ENCODE assay signal across 11 cellular contexts in genomic region chr7:74542558-74543117, GRCh38.
DNase-seq lines count a peak whose midpoint lies in the region; ATAC-seq, FAIRE-seq and TF ChIP-seq lines count a peak whose summit lies in the region.
"Had no signal": no experiment of that assay in that cellular context is flagged by ENCODE, and none has a peak within 500 bp of the region (broad histone marks: within the 10 kb centered on the region; RNA-seq: fewer than 3 reads in every experiment).

No MANE protein-coding gene starts in this region.

- TF ChIP-seq POLR2A in gastrocnemius medialis (IDR thresholded peaks at IDR 0.05) (no peak), H54 (IDR thresholded peaks at IDR 0.05; ENCODE audit: low read depth, low read length) (no peak)

- H3K79me2 ChIP-seq in GM23338 (replicated peaks; ENCODE audit: insufficient read depth), result no peaks in the 10 kb centered on the region

- no peak overlapping the region for H3K27ac Mint-ChIP-seq in GM23338
- H3K27ac Mint-ChIP-seq: activated naive CD4-positive, alpha-beta T cell treated with anti-CD3 and anti-CD28 coated beads, Interleukin-2, amount 50 U/mL, for 72 hours; immature natural killer cell had no signal

- no peaks in the 10 kb centered on the region for H3K9me3 ChIP-seq in gastrocnemius medialis
- H3K9me3 ChIP-seq: tibial artery had no signal

- no peak overlapping the region for H3K4me3 ChIP-seq in gastrocnemius medialis
- H3K4me3 ChIP-seq in GM23338, result no peak overlapping the region
- H3K4me3 ChIP-seq: tibial artery had no signal

- H3K27me3 ChIP-seq in gastrocnemius medialis (no peaks in the 10 kb centered on the region), GM23338 (ENCODE audit: insufficient read depth) (no peaks in the 10 kb centered on the region)
- H3K27me3 ChIP-seq: tibial artery had no signal

- no peak for FAIRE-seq in H54 (lab: Jason Lieb, UNC)

- DNase-seq in NCI-H1092 treated with DMSO at 0.1 percent for 48 hours (lab: John Stamatoyannopoulos, UW), result peak; percentile 80
- DNase-seq in NCI-H446 treated with DMSO at 0.1 percent for 48 hours (lab: John Stamatoyannopoulos, UW), result peak; percentile 61
- DNase-seq in dermis blood vessel endothelial cell, result peak; percentile 11
- DNase-seq in gastrocnemius medialis, result peak; percentile 23 to 63
- no peak for DNase-seq in SIG-M5 (lab: John Stamatoyannopoulos, UW)
- no peak for DNase-seq in GM23338 (ENCODE audit: low spot score)
- DNase-seq in H54 (ENCODE audit: insufficient read length, low spot score), result no peak
- DNase-seq: activated CD4-positive, alpha-beta T cell treated with anti-CD3 and anti-CD28 coated beads, Interleukin-2, amount 50 U/mL, for 48 hours; immature natural killer cell; tibial artery had no signal

- TF ChIP-seq CTCF in gastrocnemius medialis (IDR thresholded peaks at IDR 0.05 in 4 of 5, conservative IDR thresholded peaks at IDR 0.05 in 1 of 5) (no peak), GM23338 (conservative IDR thresholded peaks at IDR 0.05; ENCODE audit: low read depth in 2 of 2) (no peak)

- H3K4me2 ChIP-seq in GM23338, result no peak overlapping the region

- no peaks in the 10 kb centered on the region for H3F3A ChIP-seq in GM23338 (replicated peaks; ENCODE audit: low read depth)

- H3K4me1 Mint-ChIP-seq in GM23338, result no peaks in the 10 kb centered on the region
- H3K4me1 Mint-ChIP-seq: immature natural killer cell had no signal

- peak; percentile 41 to 66 for ATAC-seq in gastrocnemius medialis
- ATAC-seq in GM23338, result no peak
- ATAC-seq: activated naive CD4-positive, alpha-beta T cell treated with anti-CD3 and anti-CD28 coated beads, Interleukin-2, amount 50 U/mL, for 72 hours had no signal

- no peaks in the 10 kb centered on the region for H3K9me2 ChIP-seq in GM23338 (ENCODE audit: insufficient read depth)

- peaks cover 55% of the 10 kb centered on the region for H3K36me3 Mint-ChIP-seq in GM23338 (ENCODE audit: low read depth)
- H3K36me3 Mint-ChIP-seq: immature natural killer cell had no signal

- peaks cover 2% of the 10 kb centered on the region; the same call in 2 of the 3 replicates for H3K9me3 Mint-ChIP-seq in GM23338
- H3K9me3 Mint-ChIP-seq: immature natural killer cell had no signal

- peaks cover 11% of the 10 kb centered on the region for H3K27me3 Mint-ChIP-seq in GM23338 (ENCODE audit: insufficient read depth, low read depth, poor library complexity)

- no peak overlapping the region for H3K4me3 Mint-ChIP-seq in GM23338
- H3K4me3 Mint-ChIP-seq: immature natural killer cell had no signal

- H3K4me1 ChIP-seq in gastrocnemius medialis (peaks cover 4 to 7% of the 10 kb centered on the region in 2 donors), GM23338 (ENCODE audit: insufficient read depth) (no peaks in the 10 kb centered on the region)

- H4K20me1 ChIP-seq in GM23338 (replicated peaks; ENCODE audit: insufficient read depth), result no peaks in the 10 kb centered on the region

- in situ Hi-C loops in gastrocnemius medialis (cut with MboI; ENCODE audit: low sequenced_read_pairs in 4 of 4), result loop anchor here in 1 of 4 donors (25.0 kb wide), 1 partner anchor 105 kb away; no protein-coding TSS in a partner anchor

- H3K27ac ChIP-seq in gastrocnemius medialis, result peak overlapping the region; percentile 26 to 70 (median 53)
- no peak overlapping the region for H3K27ac ChIP-seq in GM23338 (ENCODE audit: low read depth)
- H3K27ac ChIP-seq: tibial artery had no signal

- intact Hi-C loops in gastrocnemius medialis (cut with DNase I; ENCODE audit: low total_unique reads), result no loop called here

- H3K36me3 ChIP-seq in gastrocnemius medialis (peaks cover 0 to 63% of the 10 kb centered on the region in 2 donors), GM23338 (ENCODE audit: insufficient read depth) (peaks cover 4% of the 10 kb centered on the region; the same call in 1 of the 2 replicates)

- H2AFZ ChIP-seq in GM23338, result no peak overlapping the region

TF ChIP-seq in GM23338, 12 proteins besides CTCF, POLR2A, EP300 and RAD21 (continues in another document):
- TF ChIP-seq CREB1 (CRISPR knock-in tag; IDR thresholded peaks at IDR 0.05; ENCODE audit: low read depth) (no peak), NANOG (IDR thresholded peaks at IDR 0.05; ENCODE audit: borderline replicate concordance) (no peak), EZH2phosphoT487 (IDR thresholded peaks at IDR 0.05; ENCODE audit: unreplicated experiment) (no peak), EZH2 (IDR thresholded peaks at IDR 0.05; ENCODE audit: low read depth, unreplicated experiment) (no peak), STAT1 (IDR thresholded peaks at IDR 0.05; ENCODE audit: unreplicated experiment) (no peak), ZNF462 (CRISPR knock-in tag; IDR thresholded peaks at IDR 0.05) (no peak), ETS1 (IDR thresholded peaks at IDR 0.05) (no peak), POLR2AphosphoS5 (IDR thresholded peaks at IDR 0.05; ENCODE audit: low read depth) (no peak), ZNF331 (CRISPR knock-in tag; IDR thresholded peaks at IDR 0.05; ENCODE audit: low read depth) (no peak), ZNF114 (CRISPR knock-in tag; IDR thresholded peaks at IDR 0.05) (no peak), JUNB (IDR thresholded peaks at IDR 0.05; ENCODE audit: unreplicated experiment) (no peak)

Comparison
In these comparisons a context has a peak if more than half of its experiments do, and no peak if none do; other contexts are left out.
1. DNase-seq: peak in NCI-H1092 treated with DMSO at 0.1 percent for 48 hours (single experiment), NCI-H446 treated with DMSO at 0.1 percent for 48 hours (single experiment), dermis blood vessel endothelial cell (single experiment) and gastrocnemius medialis (2 of 2); none in SIG-M5 (single experiment), GM23338 (single experiment) and H54 (single experiment).